In genomic region chr17:19248149-19248922, GRCh38 we compare ENCODE assay signal across 9 cellular contexts. TPM values are rescaled to one million over a fixed set of nuclear protein-coding genes. Genes with fewer than 3 reads are reported as not detected.
DNase-seq lines count a peak whose midpoint lies in the region; ATAC-seq lines count a peak whose summit lies in the region.
"Had no signal": no experiment of that assay in that cellular context is flagged by ENCODE, and none has a peak within 500 bp of the region (broad histone marks: within the 10 kb centered on the region; RNA-seq: fewer than 3 reads in every experiment).

No MANE protein-coding gene starts in this region.

- no peak for ATAC-seq in right cardiac atrium

- H3K9ac ChIP-seq in HUES48 (ENCODE audit: low read depth, low read length) = no peak overlapping the region
- H3K9ac ChIP-seq in adipocyte (ENCODE audit: low read length) = peak overlapping the region; percentile 52

- H3K27me3 ChIP-seq in HUES48 (ENCODE audit: control insufficient read depth, insufficient read depth, low read length) (no peaks in the 10 kb centered on the region), adipocyte (replicated peaks; ENCODE audit: control insufficient read depth, insufficient read depth, low read length) (no peaks in the 10 kb centered on the region), right cardiac atrium (ENCODE audit: control insufficient read depth, insufficient read depth) (no peaks in the 10 kb centered on the region)

- intact Hi-C loops in right cardiac atrium (cut with DNase I) = no loop called here

- H3K9me3 ChIP-seq in HUES48 (ENCODE audit: control insufficient read depth, insufficient read depth, low read length) = no peaks in the 10 kb centered on the region
- no peaks in the 10 kb centered on the region for H3K9me3 ChIP-seq in adipocyte (ENCODE audit: control insufficient read depth, low read length)
- H3K9me3 ChIP-seq in right cardiac atrium (ENCODE audit: control insufficient read depth, low read length) = no peaks in the 10 kb centered on the region

- H3K4me3 ChIP-seq in HUES48 (ENCODE audit: low read depth, low read length) (no peak overlapping the region), adipocyte (ENCODE audit: low read length) (no peak overlapping the region), right cardiac atrium (ENCODE audit: low read length) (no peak overlapping the region), skin epidermis (no peak overlapping the region)

- H3K27ac ChIP-seq in HUES48 (ENCODE audit: low read depth, low read length) = peak overlapping the region; percentile 8
- peak overlapping the region; percentile 97 for H3K27ac ChIP-seq in right cardiac atrium (ENCODE audit: low read length)
- H3K27ac ChIP-seq in skin epidermis = peak overlapping the region in 19 of 21 experiments; percentile 16 to 79 (median 72)

- H3K4me1 ChIP-seq in HUES48 (ENCODE audit: control insufficient read depth, insufficient read depth, low read length) = peaks cover 9% of the 10 kb centered on the region; the same call in 1 of the 2 replicates
- H3K4me1 ChIP-seq in adipocyte (ENCODE audit: control insufficient read depth, insufficient read depth, low read length) = peaks cover 34% of the 10 kb centered on the region
- peaks cover 33% of the 10 kb centered on the region for H3K4me1 ChIP-seq in right cardiac atrium (ENCODE audit: control insufficient read depth, insufficient read depth, low read length)

- H3K36me3 ChIP-seq in HUES48 (ENCODE audit: control insufficient read depth, insufficient read depth, low read length) = no peaks in the 10 kb centered on the region
- no peaks in the 10 kb centered on the region for H3K36me3 ChIP-seq in adipocyte (ENCODE audit: control insufficient read depth, insufficient read depth, low read length, severe bottlenecking)

- DNase-seq in adipocyte (ENCODE audit: low read depth) (no peak), right cardiac atrium (no peak), UCSD-AML1 (lab: John Stamatoyannopoulos, UW; ENCODE audit: unreplicated experiment) (no peak), SHP77 treated with DMSO at 0.1 percent for 48 hours (lab: John Stamatoyannopoulos, UW) (no peak)
- no peak for DNase-seq in activated T-cell treated with anti-CD3 and anti-CD28 coated beads, Interleukin-2, amount 50 U/mL, for 48 hours
- DNase-seq in activated CD4-positive, alpha-beta T cell treated with anti-CD3 and anti-CD28 coated beads, Interleukin-2, amount 50 U/mL, for 1 hour = no peak
- DNase-seq: NCI-H1417 treated with DMSO at 0.1 percent for 48 hours had no signal

- 43% methylated on average over 4 of the region's 4 CpGs for WGBS in right cardiac atrium

RNA-seq across cellular contexts. Expression of gene EPN2, which starts 11.2 kb away (rescaled TPM):
- 100 to 1,000 TPM in 3 of 4 donors, 10 to 100 TPM in 1; 83.3 to 138 (median 121) TPM for total RNA-seq in right cardiac atrium
- polyA plus RNA-seq in right cardiac atrium = 50.2 TPM

Comparison
In these comparisons a context has a peak if more than half of its experiments do, and no peak if none do; other contexts are left out.
1. H3K27ac ChIP-seq: peak in every context shown above with its lines; median percentile 97 in right cardiac atrium; 72 in skin epidermis; 8 in HUES48.